1 cellular context compared by ENCODE assay signal in the genomic region with DNA sequence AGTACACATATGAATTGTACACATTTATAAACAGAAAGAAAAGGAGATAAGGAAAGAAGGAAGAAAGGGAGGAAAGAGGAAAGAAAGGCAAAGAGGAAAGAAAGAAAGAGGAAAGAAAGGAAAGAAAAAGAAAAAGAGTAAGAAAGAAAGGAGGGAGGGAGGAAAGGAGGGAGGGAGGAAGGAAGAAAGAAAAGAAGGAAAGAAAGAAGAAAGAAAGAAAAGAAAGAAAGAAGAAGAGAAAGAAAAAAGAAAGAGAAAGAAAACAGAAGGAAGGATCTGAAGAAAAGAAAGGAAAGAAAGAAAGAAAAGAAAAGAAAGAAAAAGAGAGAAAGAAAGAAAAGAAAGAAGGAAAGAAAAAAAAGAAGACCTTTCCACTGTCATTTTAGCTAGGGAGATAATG.
TF ChIP-seq lines count a peak whose summit lies in the region.

No MANE protein-coding gene starts in this region.

TF ChIP-seq in HEK293, 187 proteins besides CTCF, POLR2A, EP300 and RAD21 (continued from another document):
- TF ChIP-seq ZNF518A (tag by site-specific recombination; conservative IDR thresholded peaks at IDR 0.05; ENCODE audit: low read depth): no peak
- TF ChIP-seq PRDM1 (tag by site-specific recombination; IDR thresholded peaks at IDR 0.05): peak; percentile 80
- TF ChIP-seq ZNF114 (tag by site-specific recombination; IDR thresholded peaks at IDR 0.05): 0 out of 2 replicates have a peak, but pooled peaks have one; percentile 81
- TF ChIP-seq ZNF366 (tag by site-specific recombination; conservative IDR thresholded peaks at IDR 0.05): peak; percentile 97
- 0 out of 2 replicates have a peak, but pooled peaks have one; percentile 43 for TF ChIP-seq ZNF791 (tag by site-specific recombination; IDR thresholded peaks at IDR 0.05)
- no peak for TF ChIP-seq ZBTB21 (tag by site-specific recombination; IDR thresholded peaks at IDR 0.05)
- TF ChIP-seq PRDM10 (tag by site-specific recombination; IDR thresholded peaks at IDR 0.05): peak; percentile 24; the same call in 1 of the 2 replicates
- TF ChIP-seq ZNF830 (tag by site-specific recombination; IDR thresholded peaks at IDR 0.05; ENCODE audit: low read depth): no peak
